10 cellular contexts compared by ENCODE assay signal in the genomic region with DNA sequence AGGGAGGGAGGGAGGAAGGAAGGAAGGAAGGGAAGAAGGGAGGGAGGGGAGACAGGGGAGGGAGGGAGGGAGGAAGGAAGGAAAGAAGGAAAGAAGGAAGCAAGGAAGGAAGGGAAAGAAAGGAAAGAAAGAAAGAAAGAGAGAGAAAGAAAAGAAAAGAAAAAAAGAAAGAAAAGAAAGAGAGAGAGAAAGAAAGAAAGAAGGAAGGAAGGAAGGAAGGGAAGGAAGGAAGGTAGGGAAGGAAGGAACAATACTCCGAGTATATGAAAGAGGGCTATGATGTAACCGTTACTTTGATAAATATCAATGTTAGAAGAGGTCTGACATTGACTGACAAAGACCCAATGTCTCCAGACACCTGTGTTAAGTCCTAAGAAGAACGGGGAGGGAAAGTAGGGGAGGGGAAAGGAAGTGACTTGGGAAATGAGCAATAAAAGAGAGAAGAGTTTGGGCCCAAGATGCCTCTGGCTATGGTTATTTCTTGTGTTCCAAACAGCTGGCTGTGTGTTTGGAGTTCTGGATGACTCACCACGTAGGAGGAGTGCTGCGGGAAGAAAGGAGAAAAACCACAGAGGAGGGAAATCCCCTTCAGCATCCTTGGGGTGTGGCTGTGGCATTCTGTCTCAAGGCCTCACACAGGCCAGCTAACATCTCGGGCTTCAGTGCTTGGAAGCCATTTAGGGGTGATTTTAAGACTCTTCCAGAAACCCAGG. TPM values are rescaled to one million over a fixed set of nuclear protein-coding genes. Genes with fewer than 3 reads are reported as not detected.
DNase-seq lines count a peak whose midpoint lies in the region; ATAC-seq, FAIRE-seq and TF ChIP-seq lines count a peak whose summit lies in the region.
"Had no signal": no experiment of that assay in that cellular context is flagged by ENCODE, and none has a peak within 500 bp of the region (broad histone marks: within the 10 kb centered on the region; RNA-seq: fewer than 3 reads in every experiment).

No MANE protein-coding gene starts in this region.

- no peak overlapping the region for H3K9ac ChIP-seq in mesenchymal stem cell (ENCODE audit: low read length)

- H3K4me2 ChIP-seq in mesenchymal stem cell (ENCODE audit: low read length, poor library complexity, severe bottlenecking) = no peak overlapping the region

- no peaks in the 10 kb centered on the region for H3K9me3 ChIP-seq in mesenchymal stem cell (ENCODE audit: control insufficient read depth, low read length)

- no peak overlapping the region for H3K27ac ChIP-seq in mesenchymal stem cell (ENCODE audit: low read length, poor library complexity, severe bottlenecking)

- FAIRE-seq in GM19239 (lab: Jason Lieb, UNC) = no peak

- DNase-seq in AG10803 (ENCODE audit: low read depth) (peak; percentile 82), HK-2 (ENCODE audit: unreplicated experiment) (peak; percentile 45), astrocyte of the hippocampus (ENCODE audit: low read depth, low spot score) (peak; percentile 79), mesenchymal stem cell (peak; percentile 89), DMS114 treated with DMSO at 0.1 percent for 48 hours (lab: John Stamatoyannopoulos, UW; ENCODE audit: unreplicated experiment) (no peak), GM19239 (ENCODE audit: insufficient read length, low spot score) (no peak)
- no peak for DNase-seq in activated CD4-positive, CD25-positive, alpha-beta regulatory T cell treated with anti-CD3 and anti-CD28 coated beads, Interleukin-2, amount 50 U/mL, for 72 hours
- DNase-seq: central memory CD4-positive, alpha-beta T cell; NCI-H1694 had no signal

- no peak overlapping the region for H2BK12ac ChIP-seq in mesenchymal stem cell (ENCODE audit: low read length in 2 of 2)

- no peak overlapping the region for H4K91ac ChIP-seq in mesenchymal stem cell (ENCODE audit: low read length)

- no peak for ATAC-seq in HG02938 (IDR thresholded peaks at IDR 0.05; ENCODE audit: unreplicated experiment)

- no peak overlapping the region for H3K4ac ChIP-seq in mesenchymal stem cell (ENCODE audit: low read depth in 1 of 2, low read length in 2 of 2)

- H2BK120ac ChIP-seq in mesenchymal stem cell (ENCODE audit: low read depth, low read length) = no peak overlapping the region

- no peak overlapping the region for H3K18ac ChIP-seq in mesenchymal stem cell (ENCODE audit: low read depth in 1 of 2, low read length in 2 of 2)

- no peak overlapping the region for H4K8ac ChIP-seq in mesenchymal stem cell (ENCODE audit: low read length)

- TF ChIP-seq CTCF in AG10803 (conservative IDR thresholded peaks at IDR 0.05; ENCODE audit: low read length) = no peak

- H2AK5ac ChIP-seq in mesenchymal stem cell (ENCODE audit: low read length, severe bottlenecking) = no peak overlapping the region

- no peak overlapping the region for H2BK15ac ChIP-seq in mesenchymal stem cell (ENCODE audit: low read depth, poor library complexity, severe bottlenecking)

- no peak overlapping the region for H3K14ac ChIP-seq in mesenchymal stem cell (ENCODE audit: low read length in 2 of 2)

- no peak overlapping the region for H2AFZ ChIP-seq in mesenchymal stem cell (ENCODE audit: low read depth, low read length)

- no peak overlapping the region for H2BK5ac ChIP-seq in mesenchymal stem cell (ENCODE audit: low read depth, low read length, poor library complexity, severe bottlenecking)

- H3K4me3 ChIP-seq in AG10803 (ENCODE audit: low read length) (no peak overlapping the region), mesenchymal stem cell (ENCODE audit: insufficient read depth in 1 of 2, low read depth in 1 of 2, low read length in 2 of 2) (no peak overlapping the region)

- no peaks in the 10 kb centered on the region for H3K4me1 ChIP-seq in mesenchymal stem cell (ENCODE audit: control insufficient read depth, insufficient read depth, low read depth, low read length)

- H3K79me1 ChIP-seq in mesenchymal stem cell (replicated peaks; ENCODE audit: low read length, poor library complexity, severe bottlenecking) = no peaks in the 10 kb centered on the region

- WGBS in mesenchymal stem cell = 25% methylated on average over 6 of the region's 6 CpGs

- H3K27me3 ChIP-seq in mesenchymal stem cell (ENCODE audit: control insufficient read depth in 1 of 2, insufficient read depth in 1 of 2, low read length in 2 of 2) = peaks cover 5 to 36% of the 10 kb centered on the region in 2 experiments

- no peaks in the 10 kb centered on the region for H3K36me3 ChIP-seq in mesenchymal stem cell (ENCODE audit: control insufficient read depth in 1 of 2, insufficient read depth in 2 of 2, low read depth in 1 of 2, low read length in 2 of 2)

- no peak overlapping the region for H3K23ac ChIP-seq in mesenchymal stem cell (ENCODE audit: low read length in 2 of 2)

RNA-seq across cellular contexts. Expression of gene RXRG, which starts 37.0 kb away (rescaled TPM):
- polyA plus RNA-seq in mesenchymal stem cell (2013, experiment 1 of 2) = not detected
- not detected for polyA plus RNA-seq in mesenchymal stem cell (2013, experiment 2 of 2)

Comparison
In these comparisons a context has a peak if more than half of its experiments do, and no peak if none do; other contexts are left out.
1. DNase-seq: peak in AG10803 (single experiment), HK-2 (single experiment), astrocyte of the hippocampus (single experiment) and mesenchymal stem cell (single experiment); none in DMS114 treated with DMSO at 0.1 percent for 48 hours (single experiment), GM19239 (single experiment) and activated CD4-positive, CD25-positive, alpha-beta regulatory T cell treated with anti-CD3 and anti-CD28 coated beads, Interleukin-2, amount 50 U/mL, for 72 hours (single experiment).